8 cellular contexts compared by ENCODE assay signal in genomic region chr3:16842710-16843270, GRCh38. TPM values are rescaled to one million over a fixed set of nuclear protein-coding genes. Genes with fewer than 3 reads are reported as not detected.
DNase-seq lines count a peak whose midpoint lies in the region; ATAC-seq and TF ChIP-seq lines count a peak whose summit lies in the region.

No MANE protein-coding gene starts in this region.

- no peaks in the 10 kb centered on the region for H3K9me3 ChIP-seq in muscle layer of duodenum (ENCODE audit: control insufficient read depth in 1 of 2, low read length in 2 of 2)

- H3K36me3 Mint-ChIP-seq in activated T-cell treated with anti-CD3 and anti-CD28 coated beads, Interleukin-2, amount 50 U/mL, for 72 hours (ENCODE audit: insufficient read depth in 2 of 2), result no peaks in the 10 kb centered on the region
- no peaks in the 10 kb centered on the region for H3K36me3 Mint-ChIP-seq in endothelial cell (ENCODE audit: low read depth, unreplicated experiment)

- no peaks in the 10 kb centered on the region for H3K27me3 ChIP-seq in muscle layer of duodenum (ENCODE audit: low read depth, low read length)

- H3K4me3 Mint-ChIP-seq in activated T-cell treated with anti-CD3 and anti-CD28 coated beads, Interleukin-2, amount 50 U/mL, for 72 hours, result peak overlapping the region; percentile 60 to 90
- H3K4me3 Mint-ChIP-seq in endothelial cell (ENCODE audit: unreplicated experiment), result no peak overlapping the region

- ATAC-seq in activated T-cell treated with anti-CD3 and anti-CD28 coated beads, Interleukin-2, amount 50 U/mL, for 72 hours (replicated peaks in 1 of 2), result peak; percentile 55 to 56
- ATAC-seq in HG03520 (IDR thresholded peaks at IDR 0.05; ENCODE audit: unreplicated experiment) (no peak), GM19455 (IDR thresholded peaks at IDR 0.05; ENCODE audit: unreplicated experiment) (no peak)

- H3K4me1 Mint-ChIP-seq in activated T-cell treated with anti-CD3 and anti-CD28 coated beads, Interleukin-2, amount 50 U/mL, for 72 hours (ENCODE audit: low read depth), result peaks cover 67% of the 10 kb centered on the region
- H3K4me1 Mint-ChIP-seq in endothelial cell (ENCODE audit: unreplicated experiment), result peaks cover 10% of the 10 kb centered on the region

- H3K36me3 ChIP-seq in muscle layer of duodenum (ENCODE audit: control insufficient read depth in 1 of 2, insufficient read depth in 2 of 2, low read length in 2 of 2), result no peaks in the 10 kb centered on the region

- H3K4me3 ChIP-seq in muscle layer of duodenum (ENCODE audit: low read depth in 1 of 2, low read length in 2 of 2), result no peak overlapping the region

- peaks cover 1 to 25% of the 10 kb centered on the region in 2 donors for H3K4me1 ChIP-seq in muscle layer of duodenum (ENCODE audit: control insufficient read depth in 1 of 2, insufficient read depth in 2 of 2, low read length in 2 of 2)

- no peaks in the 10 kb centered on the region for H3K9me3 Mint-ChIP-seq in activated T-cell treated with anti-CD3 and anti-CD28 coated beads, Interleukin-2, amount 50 U/mL, for 72 hours
- no peaks in the 10 kb centered on the region for H3K9me3 Mint-ChIP-seq in endothelial cell (ENCODE audit: unreplicated experiment)

- no peaks in the 10 kb centered on the region for H3K27me3 Mint-ChIP-seq in activated T-cell treated with anti-CD3 and anti-CD28 coated beads, Interleukin-2, amount 50 U/mL, for 72 hours (ENCODE audit: low read depth)
- H3K27me3 Mint-ChIP-seq in endothelial cell (ENCODE audit: unreplicated experiment), result peaks cover 3% of the 10 kb centered on the region

- peak overlapping the region; percentile 52 for H3K27ac ChIP-seq in muscle layer of duodenum (ENCODE audit: low read length)

- peak overlapping the region; percentile 94 for H3K27ac Mint-ChIP-seq in activated T-cell treated with anti-CD3 and anti-CD28 coated beads, Interleukin-2, amount 50 U/mL, for 72 hours
- H3K27ac Mint-ChIP-seq in endothelial cell (ENCODE audit: unreplicated experiment), result no peak overlapping the region

- no peak for TF ChIP-seq CTCF in endothelial cell (IDR thresholded peaks at IDR 0.05; ENCODE audit: unreplicated experiment)

- DNase-seq in DMS53 (lab: John Stamatoyannopoulos, UW), result peak; percentile 63
- peak; percentile 60 for DNase-seq in NCI-H1436 treated with DMSO at 0.1 percent for 48 hours (lab: John Stamatoyannopoulos, UW)
- peak; percentile 15 to 33 for DNase-seq in activated T-cell treated with anti-CD3 and anti-CD28 coated beads, Interleukin-2, amount 50 U/mL, for 72 hours
- DNase-seq in RKO (ENCODE audit: low spot score), result no peak
- DNase-seq in endothelial cell (ENCODE audit: low spot score), result no peak

RNA-seq across cellular contexts. Expression of gene PLCL2, which starts 42.0 kb away (rescaled TPM):
- total RNA-seq in activated T-cell treated with anti-CD3 and anti-CD28 coated beads, Interleukin-2, amount 50 U/mL, for 72 hours, result 10 to 100 TPM; 22.9 to 24.7 TPM
- total RNA-seq in endothelial cell (ENCODE audit: unreplicated experiment), result 18.8 TPM

Comparison
In these comparisons a context has a peak if more than half of its experiments do, and no peak if none do; other contexts are left out.
1. DNase-seq: peak in DMS53 (single experiment), NCI-H1436 treated with DMSO at 0.1 percent for 48 hours (single experiment) and activated T-cell treated with anti-CD3 and anti-CD28 coated beads, Interleukin-2, amount 50 U/mL, for 72 hours (2 of 2); none in RKO (single experiment) and endothelial cell (single experiment).
2. ATAC-seq: peak in activated T-cell treated with anti-CD3 and anti-CD28 coated beads, Interleukin-2, amount 50 U/mL, for 72 hours (2 of 2); none in HG03520 (single experiment) and GM19455 (single experiment).